Comparison of ENCODE assay signal across 8 cellular contexts in the genomic region with DNA sequence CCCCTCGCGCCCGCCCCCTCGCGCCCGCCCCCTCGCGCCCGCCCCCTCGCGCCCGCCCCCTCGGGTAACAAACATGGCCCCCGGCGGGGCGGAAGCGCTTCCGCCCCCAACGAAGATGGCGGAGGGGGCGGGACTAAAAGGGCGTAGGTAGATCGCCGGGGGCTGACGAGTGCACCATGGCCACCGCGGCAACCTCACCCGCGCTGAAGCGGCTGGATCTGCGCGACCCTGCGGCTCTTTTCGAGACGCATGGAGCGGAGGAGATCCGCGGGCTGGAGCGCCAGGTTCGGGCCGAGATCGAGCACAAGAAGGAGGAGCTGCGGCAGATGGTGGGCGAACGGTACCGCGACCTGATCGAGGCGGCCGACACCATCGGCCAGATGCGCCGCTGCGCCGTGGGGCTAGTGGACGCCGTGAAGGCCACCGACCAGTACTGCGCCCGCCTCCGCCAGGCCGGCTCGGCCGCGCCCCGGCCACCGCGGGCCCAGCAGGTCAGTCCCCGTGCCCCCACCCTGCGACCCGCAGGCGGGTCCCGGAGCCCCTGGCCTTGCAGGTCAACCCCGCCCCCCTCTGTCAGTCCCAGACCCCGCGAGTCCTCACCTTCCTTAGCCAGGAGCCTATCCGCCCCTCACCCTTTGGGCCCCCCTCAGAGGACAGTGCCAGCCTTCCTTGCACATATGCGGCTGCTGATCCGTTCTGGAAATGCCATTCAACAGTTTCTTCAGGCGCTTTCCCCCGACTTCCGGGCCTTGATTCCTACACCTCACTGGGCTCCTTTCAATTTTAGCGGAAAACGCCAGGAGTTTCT. TPM values are rescaled to one million over a fixed set of nuclear protein-coding genes. Genes with fewer than 3 reads are reported as not detected.
A peak's percentile ranks its signal among the peaks of the same experiment; 100 is the strongest.
DNase-seq lines count a peak whose midpoint lies in the region; ATAC-seq and TF ChIP-seq lines count a peak whose summit lies in the region.

A gene with protein sequence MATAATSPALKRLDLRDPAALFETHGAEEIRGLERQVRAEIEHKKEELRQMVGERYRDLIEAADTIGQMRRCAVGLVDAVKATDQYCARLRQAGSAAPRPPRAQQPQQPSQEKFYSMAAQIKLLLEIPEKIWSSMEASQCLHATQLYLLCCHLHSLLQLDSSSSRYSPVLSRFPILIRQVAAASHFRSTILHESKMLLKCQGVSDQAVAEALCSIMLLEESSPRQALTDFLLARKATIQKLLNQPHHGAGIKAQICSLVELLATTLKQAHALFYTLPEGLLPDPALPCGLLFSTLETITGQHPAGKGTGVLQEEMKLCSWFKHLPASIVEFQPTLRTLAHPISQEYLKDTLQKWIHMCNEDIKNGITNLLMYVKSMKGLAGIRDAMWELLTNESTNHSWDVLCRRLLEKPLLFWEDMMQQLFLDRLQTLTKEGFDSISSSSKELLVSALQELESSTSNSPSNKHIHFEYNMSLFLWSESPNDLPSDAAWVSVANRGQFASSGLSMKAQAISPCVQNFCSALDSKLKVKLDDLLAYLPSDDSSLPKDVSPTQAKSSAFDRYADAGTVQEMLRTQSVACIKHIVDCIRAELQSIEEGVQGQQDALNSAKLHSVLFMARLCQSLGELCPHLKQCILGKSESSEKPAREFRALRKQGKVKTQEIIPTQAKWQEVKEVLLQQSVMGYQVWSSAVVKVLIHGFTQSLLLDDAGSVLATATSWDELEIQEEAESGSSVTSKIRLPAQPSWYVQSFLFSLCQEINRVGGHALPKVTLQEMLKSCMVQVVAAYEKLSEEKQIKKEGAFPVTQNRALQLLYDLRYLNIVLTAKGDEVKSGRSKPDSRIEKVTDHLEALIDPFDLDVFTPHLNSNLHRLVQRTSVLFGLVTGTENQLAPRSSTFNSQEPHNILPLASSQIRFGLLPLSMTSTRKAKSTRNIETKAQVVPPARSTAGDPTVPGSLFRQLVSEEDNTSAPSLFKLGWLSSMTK (plus strand): TSS at position 162 of the 808 bp plus-strand sequence. CDS start 15 bp downstream, at position 177.

- peak within 1 kb of the TSS; percentile 93 for H3K27ac Mint-ChIP-seq in MCF 10A (ENCODE audit: low read depth, unreplicated experiment)

- no peak for TF ChIP-seq CTCF in VCaP (conservative IDR thresholded peaks at IDR 0.05)
- no peak for TF ChIP-seq CTCF in MCF 10A (IDR thresholded peaks at IDR 0.05; ENCODE audit: unreplicated experiment)

- peak; percentile 75 for DNase-seq in NK-92 treated with Interleukin-12 subunit alpha and Interleukin-12 subunit beta, amount 100 ng/mL, for 24 hours (lab: John Stamatoyannopoulos, UW)
- DNase-seq in NK-92 (lab: John Stamatoyannopoulos, UW; ENCODE audit: unreplicated experiment) (no peak), NCI-H2171 treated with DMSO at 0.1 percent for 48 hours (lab: John Stamatoyannopoulos, UW) (peak; percentile 86), MCF 10A (ENCODE audit: unreplicated experiment) (peak; percentile 89), iPS-NIHi11 (ENCODE audit: low spot score) (peak; percentile 96)

- peak within 1 kb of the TSS; percentile 95 for H3K4me3 Mint-ChIP-seq in MCF 10A (ENCODE audit: unreplicated experiment)

- H3K36me3 Mint-ChIP-seq in MCF 10A (ENCODE audit: insufficient read depth, unreplicated experiment): peaks cover 28% of the 10 kb centered on the region

- peak; percentile 67 for ATAC-seq in HG03045 (IDR thresholded peaks at IDR 0.05; ENCODE audit: unreplicated experiment)

- H3K27ac ChIP-seq in VCaP (peak within 1 kb of the TSS; percentile 90), skin epidermis (peak within 1 kb of the TSS; percentile 71 to 95 (median 88))

- POLR2A ChIA-PET in MCF 10A (lab: Yijun Ruan, JAX): interaction anchor here (0.6 to 13.7 kb wide), 8 partner anchors 11 to 502 kb away, joined by 3 to 148 read pairs (median 3); a partner anchor contains a TSS

- BruUV-seq in MCF 10A (replicated peaks; lab: Mats Ljungman, UMichigan): no TSS peak

- H3K9me3 Mint-ChIP-seq in MCF 10A (ENCODE audit: unreplicated experiment): no peaks in the 10 kb centered on the region

- intact Hi-C loops in MCF 10A (cut with micrococcal nuclease): loop anchor here (2.0 to 5.0 kb wide), 2 partner anchors 120 to 631 kb away; a partner anchor contains a TSS

- CTCF ChIA-PET in MCF 10A (lab: Yijun Ruan, JAX): interaction anchor here (0.6 to 6.3 kb wide), 10 partner anchors 15 to 633 kb away, joined by 3 to 130 read pairs (median 4); no protein-coding TSS in a partner anchor

- no peaks in the 10 kb centered on the region for H3K27me3 Mint-ChIP-seq in MCF 10A (ENCODE audit: insufficient read depth, unreplicated experiment)

- H3K4me3 ChIP-seq in skin epidermis: peak within 1 kb of the TSS; percentile 63 to 99 (median 96)

- H3K4me1 Mint-ChIP-seq in MCF 10A (ENCODE audit: insufficient read depth, unreplicated experiment): peaks cover 6% of the 10 kb centered on the region

RNA-seq across cellular contexts. Expression of the gene that starts here (rescaled TPM):
- total RNA-seq in MCF 10A (2022): 37.0 and 42.8 TPM in 2 replicates
